In the genomic region with DNA sequence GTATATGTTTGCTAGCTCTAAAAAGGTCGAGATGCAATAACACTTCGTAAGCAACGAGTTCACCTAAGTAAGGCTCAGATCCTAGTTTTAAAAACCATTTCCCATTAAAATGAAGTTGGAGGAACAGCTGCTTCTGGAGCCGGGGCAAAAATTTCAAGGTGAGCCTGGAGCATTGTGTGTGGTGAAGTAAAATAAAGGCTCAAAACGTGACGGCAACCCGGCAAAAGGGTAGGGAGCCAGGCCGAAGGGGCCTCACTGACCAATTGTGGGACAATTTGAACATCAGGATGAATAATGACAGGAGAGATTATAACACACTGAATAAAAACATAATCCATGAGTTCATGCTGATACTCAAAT, we compare ENCODE assay signal across 1 cellular context.
TF ChIP-seq lines count a peak whose summit lies in the region.

No MANE protein-coding gene starts in this region.

TF ChIP-seq in WTC11, 78 proteins besides CTCF, POLR2A, EP300 and RAD21 (continued from another document):
- TF ChIP-seq, protein P1, sequence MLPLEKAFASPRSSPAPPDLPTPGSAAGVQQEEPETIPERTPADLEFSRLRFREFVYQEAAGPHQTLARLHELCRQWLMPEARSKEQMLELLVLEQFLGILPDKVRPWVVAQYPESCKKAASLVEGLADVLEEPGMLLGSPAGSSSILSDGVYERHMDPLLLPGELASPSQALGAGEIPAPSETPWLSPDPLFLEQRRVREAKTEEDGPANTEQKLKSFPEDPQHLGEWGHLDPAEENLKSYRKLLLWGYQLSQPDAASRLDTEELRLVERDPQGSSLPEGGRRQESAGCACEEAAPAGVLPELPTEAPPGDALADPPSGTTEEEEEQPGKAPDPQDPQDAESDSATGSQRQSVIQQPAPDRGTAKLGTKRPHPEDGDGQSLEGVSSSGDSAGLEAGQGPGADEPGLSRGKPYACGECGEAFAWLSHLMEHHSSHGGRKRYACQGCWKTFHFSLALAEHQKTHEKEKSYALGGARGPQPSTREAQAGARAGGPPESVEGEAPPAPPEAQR (CRISPR knock-in tag; IDR thresholded peaks at IDR 0.05): no peak
- TF ChIP-seq, protein P2, sequence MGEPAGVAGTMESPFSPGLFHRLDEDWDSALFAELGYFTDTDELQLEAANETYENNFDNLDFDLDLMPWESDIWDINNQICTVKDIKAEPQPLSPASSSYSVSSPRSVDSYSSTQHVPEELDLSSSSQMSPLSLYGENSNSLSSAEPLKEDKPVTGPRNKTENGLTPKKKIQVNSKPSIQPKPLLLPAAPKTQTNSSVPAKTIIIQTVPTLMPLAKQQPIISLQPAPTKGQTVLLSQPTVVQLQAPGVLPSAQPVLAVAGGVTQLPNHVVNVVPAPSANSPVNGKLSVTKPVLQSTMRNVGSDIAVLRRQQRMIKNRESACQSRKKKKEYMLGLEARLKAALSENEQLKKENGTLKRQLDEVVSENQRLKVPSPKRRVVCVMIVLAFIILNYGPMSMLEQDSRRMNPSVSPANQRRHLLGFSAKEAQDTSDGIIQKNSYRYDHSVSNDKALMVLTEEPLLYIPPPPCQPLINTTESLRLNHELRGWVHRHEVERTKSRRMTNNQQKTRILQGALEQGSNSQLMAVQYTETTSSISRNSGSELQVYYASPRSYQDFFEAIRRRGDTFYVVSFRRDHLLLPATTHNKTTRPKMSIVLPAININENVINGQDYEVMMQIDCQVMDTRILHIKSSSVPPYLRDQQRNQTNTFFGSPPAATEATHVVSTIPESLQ (CRISPR knock-in tag; IDR thresholded peaks at IDR 0.05): no peak
- TF ChIP-seq TEAD1 (CRISPR knock-in tag; IDR thresholded peaks at IDR 0.05) (no peak), ETV6 (CRISPR knock-in tag; IDR thresholded peaks at IDR 0.05) (no peak), SOX15 (CRISPR knock-in tag; IDR thresholded peaks at IDR 0.05) (no peak), JUN (CRISPR knock-in tag; IDR thresholded peaks at IDR 0.05) (no peak)
- TF ChIP-seq, protein P3, sequence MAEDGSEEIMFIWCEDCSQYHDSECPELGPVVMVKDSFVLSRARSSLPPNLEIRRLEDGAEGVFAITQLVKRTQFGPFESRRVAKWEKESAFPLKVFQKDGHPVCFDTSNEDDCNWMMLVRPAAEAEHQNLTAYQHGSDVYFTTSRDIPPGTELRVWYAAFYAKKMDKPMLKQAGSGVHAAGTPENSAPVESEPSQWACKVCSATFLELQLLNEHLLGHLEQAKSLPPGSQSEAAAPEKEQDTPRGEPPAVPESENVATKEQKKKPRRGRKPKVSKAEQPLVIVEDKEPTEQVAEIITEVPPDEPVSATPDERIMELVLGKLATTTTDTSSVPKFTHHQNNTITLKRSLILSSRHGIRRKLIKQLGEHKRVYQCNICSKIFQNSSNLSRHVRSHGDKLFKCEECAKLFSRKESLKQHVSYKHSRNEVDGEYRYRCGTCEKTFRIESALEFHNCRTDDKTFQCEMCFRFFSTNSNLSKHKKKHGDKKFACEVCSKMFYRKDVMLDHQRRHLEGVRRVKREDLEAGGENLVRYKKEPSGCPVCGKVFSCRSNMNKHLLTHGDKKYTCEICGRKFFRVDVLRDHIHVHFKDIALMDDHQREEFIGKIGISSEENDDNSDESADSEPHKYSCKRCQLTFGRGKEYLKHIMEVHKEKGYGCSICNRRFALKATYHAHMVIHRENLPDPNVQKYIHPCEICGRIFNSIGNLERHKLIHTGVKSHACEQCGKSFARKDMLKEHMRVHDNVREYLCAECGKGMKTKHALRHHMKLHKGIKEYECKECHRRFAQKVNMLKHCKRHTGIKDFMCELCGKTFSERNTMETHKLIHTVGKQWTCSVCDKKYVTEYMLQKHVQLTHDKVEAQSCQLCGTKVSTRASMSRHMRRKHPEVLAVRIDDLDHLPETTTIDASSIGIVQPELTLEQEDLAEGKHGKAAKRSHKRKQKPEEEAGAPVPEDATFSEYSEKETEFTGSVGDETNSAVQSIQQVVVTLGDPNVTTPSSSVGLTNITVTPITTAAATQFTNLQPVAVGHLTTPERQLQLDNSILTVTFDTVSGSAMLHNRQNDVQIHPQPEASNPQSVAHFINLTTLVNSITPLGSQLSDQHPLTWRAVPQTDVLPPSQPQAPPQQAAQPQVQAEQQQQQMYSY (CRISPR knock-in tag; IDR thresholded peaks at IDR 0.05): no peak
- TF ChIP-seq, protein P4, sequence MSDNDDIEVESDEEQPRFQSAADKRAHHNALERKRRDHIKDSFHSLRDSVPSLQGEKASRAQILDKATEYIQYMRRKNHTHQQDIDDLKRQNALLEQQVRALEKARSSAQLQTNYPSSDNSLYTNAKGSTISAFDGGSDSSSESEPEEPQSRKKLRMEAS (CRISPR knock-in tag; IDR thresholded peaks at IDR 0.05): no peak
- TF ChIP-seq, protein P5, sequence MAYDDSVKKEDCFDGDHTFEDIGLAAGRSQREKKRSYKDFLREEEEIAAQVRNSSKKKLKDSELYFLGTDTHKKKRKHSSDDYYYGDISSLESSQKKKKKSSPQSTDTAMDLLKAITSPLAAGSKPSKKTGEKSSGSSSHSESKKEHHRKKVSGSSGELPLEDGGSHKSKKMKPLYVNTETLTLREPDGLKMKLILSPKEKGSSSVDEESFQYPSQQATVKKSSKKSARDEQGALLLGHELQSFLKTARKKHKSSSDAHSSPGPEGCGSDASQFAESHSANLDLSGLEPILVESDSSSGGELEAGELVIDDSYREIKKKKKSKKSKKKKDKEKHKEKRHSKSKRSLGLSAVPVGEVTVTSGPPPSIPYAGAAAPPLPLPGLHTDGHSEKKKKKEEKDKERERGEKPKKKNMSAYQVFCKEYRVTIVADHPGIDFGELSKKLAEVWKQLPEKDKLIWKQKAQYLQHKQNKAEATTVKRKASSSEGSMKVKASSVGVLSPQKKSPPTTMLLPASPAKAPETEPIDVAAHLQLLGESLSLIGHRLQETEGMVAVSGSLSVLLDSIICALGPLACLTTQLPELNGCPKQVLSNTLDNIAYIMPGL (CRISPR knock-in tag; IDR thresholded peaks at IDR 0.05): no peak
